17 cellular contexts compared by ENCODE assay signal in genomic region chr10:30562787-30563186, GRCh38.
DNase-seq lines count a peak whose midpoint lies in the region; ATAC-seq, FAIRE-seq and TF ChIP-seq lines count a peak whose summit lies in the region.
"Had no signal": no experiment of that assay in that cellular context is flagged by ENCODE, and none has a peak within 500 bp of the region (broad histone marks: within the 10 kb centered on the region; RNA-seq: fewer than 3 reads in every experiment).

No MANE protein-coding gene starts in this region.

- DNase-seq in natural killer cell treated with Interleukin-12 subunit alpha and Interleukin-12 subunit beta and Interleukin-15 and Interleukin-18, amount 100 ng/mL, for 72 hours (ENCODE audit: low spot score) = no peak
- DNase-seq in natural killer cell (no peak), RPMI7951 (ENCODE audit: low read depth) (peak; percentile 27), GM12878 (ENCODE audit: low read depth, low spot score) (no peak)
- DNase-seq in stimulated activated naive CD8-positive, alpha-beta T cell treated with anti-CD3 and anti-CD28 coated beads, Interleukin-15, Interleukin-2, amounts not matched to agents 100 U/mL and 50 U/mL, for 24 hours = no peak
- DNase-seq: activated CD8-positive, alpha-beta memory T cell treated with anti-CD3 and anti-CD28 coated beads, Interleukin-2, amount 50 U/mL, for 4 hours; AML-193; amniotic stem cell; caudate nucleus; H7; IMR-90; NCI-H1930; occipital lobe had no signal

- in situ Hi-C loops in GM12878 (cut with MboI) = no loop called here

- CTCF ChIA-PET in GM12878 (lab: Yijun Ruan, JAX) = interaction anchor here (0.8 to 3.7 kb wide), 2 partner anchors 19 to 29 kb away, joined by 4 to 18 read pairs; no protein-coding TSS in a partner anchor

- H3K27ac ChIP-seq in GM12878 (ENCODE audit: control insufficient read depth, insufficient read depth) = no peak overlapping the region
- H3K27ac ChIP-seq: right atrium auricular region had no signal

- no peak for TF ChIP-seq CTCF in natural killer cell (IDR thresholded peaks at IDR 0.05)
- TF ChIP-seq CTCF in GM12878 (IDR thresholded peaks at IDR 0.05 in 2 of 3, conservative IDR thresholded peaks at IDR 0.05 in 1 of 3; ENCODE audit: control insufficient read depth in 2 of 3, extremely low read depth in 1 of 3, insufficient read depth in 1 of 3, low read depth in 3 of 3, low read length in 3 of 3) = no peak

- H3K36me3 Mint-ChIP-seq in natural killer cell treated with Interleukin-12 subunit alpha and Interleukin-12 subunit beta and Interleukin-15 and Interleukin-18, amount 100 ng/mL, for 72 hours = peaks cover 4% of the 10 kb centered on the region
- no peaks in the 10 kb centered on the region for H3K36me3 Mint-ChIP-seq in natural killer cell

- no peaks in the 10 kb centered on the region for H3K36me3 ChIP-seq in GM12878 (ENCODE audit: control insufficient read depth in 2 of 2, insufficient read depth in 2 of 2, low read length in 1 of 2)
- H3K36me3 ChIP-seq: right atrium auricular region had no signal

- no TSS peak for BruUV-seq in GM12878 (replicated peaks; lab: Mats Ljungman, UMichigan)

- H3K4me2 ChIP-seq in GM12878 (ENCODE audit: control insufficient read depth, insufficient read depth) = no peak overlapping the region

- no peaks in the 10 kb centered on the region for H3K4me1 ChIP-seq in GM12878 (ENCODE audit: control insufficient read depth, insufficient read depth, low read length)
- H3K4me1 ChIP-seq: right atrium auricular region had no signal

- no peaks in the 10 kb centered on the region for H3K9me3 ChIP-seq in GM12878 (replicated peaks; ENCODE audit: control insufficient read depth, insufficient read depth, low read length)
- H3K9me3 ChIP-seq: right atrium auricular region had no signal

- H3K27me3 ChIP-seq in GM12878 (replicated peaks in 1 of 2; ENCODE audit: control insufficient read depth in 2 of 2, insufficient read depth in 2 of 2, low read length in 1 of 2) = no peaks in the 10 kb centered on the region; a peak in 1 of 4 replicates
- H3K27me3 ChIP-seq: right atrium auricular region had no signal

- no peak overlapping the region for H3K27ac Mint-ChIP-seq in natural killer cell treated with Interleukin-12 subunit alpha and Interleukin-12 subunit beta and Interleukin-15 and Interleukin-18, amount 100 ng/mL, for 72 hours
- no peak overlapping the region for H3K27ac Mint-ChIP-seq in natural killer cell

- no peak for TF ChIP-seq POLR2A in GM12878 (IDR thresholded peaks at IDR 0.05; ENCODE audit: low read depth, low read length)

- no peak for TF ChIP-seq RAD21 in GM12878 (IDR thresholded peaks at IDR 0.05; ENCODE audit: insufficient read depth, low read depth, low read length)

- SMC1A ChIA-PET in GM12878 (lab: Charles Lee; ENCODE audit: uncharacterized antibody, unreplicated experiment) = interaction anchor here (1.0 to 1.3 kb wide), 3 partner anchors 21 to 148 kb away, joined by 3 to 5 read pairs (median 3); no protein-coding TSS in a partner anchor

- H4K20me1 ChIP-seq in GM12878 (ENCODE audit: control insufficient read depth, insufficient read depth) = no peaks in the 10 kb centered on the region

- no peak for TF ChIP-seq EP300 in GM12878 (IDR thresholded peaks at IDR 0.05; ENCODE audit: borderline replicate concordance in 1 of 2, control insufficient read depth in 1 of 2, low read depth in 2 of 2, low read length in 2 of 2)

- H3K4me3 Mint-ChIP-seq in natural killer cell treated with Interleukin-12 subunit alpha and Interleukin-12 subunit beta and Interleukin-15 and Interleukin-18, amount 100 ng/mL, for 72 hours = peak overlapping the region; percentile 18
- H3K4me3 Mint-ChIP-seq in natural killer cell = no peak overlapping the region

- H3K4me3 ChIP-seq in GM12878 = no peak overlapping the region
- H3K4me3 ChIP-seq: right atrium auricular region had no signal

- no peaks in the 10 kb centered on the region for H3K9me3 Mint-ChIP-seq in natural killer cell treated with Interleukin-12 subunit alpha and Interleukin-12 subunit beta and Interleukin-15 and Interleukin-18, amount 100 ng/mL, for 72 hours
- H3K9me3 Mint-ChIP-seq in natural killer cell = no peaks in the 10 kb centered on the region

- ATAC-seq in natural killer cell treated with Interleukin-12 subunit alpha and Interleukin-12 subunit beta and Interleukin-15 and Interleukin-18, amount 100 ng/mL, for 72 hours = peak; percentile 57 to 93
- ATAC-seq in natural killer cell (no peak), GM12878 (peak; percentile 60), HG03139 (IDR thresholded peaks at IDR 0.05; ENCODE audit: unreplicated experiment) (no peak), SK-N-SH treated with all-trans-retinoic acid at 6 μM for 48 hours (no peak)
- peak; percentile 73 for ATAC-seq in stimulated activated naive CD8-positive, alpha-beta T cell treated with anti-CD3 and anti-CD28 coated beads, Interleukin-15, Interleukin-2, amounts not matched to agents 100 U/mL and 50 U/mL, for 24 hours
- ATAC-seq: Right ventricle myocardium inferior had no signal

- peaks cover 0 to 8% of the 10 kb centered on the region in 2 donors for H3K27me3 Mint-ChIP-seq in natural killer cell treated with Interleukin-12 subunit alpha and Interleukin-12 subunit beta and Interleukin-15 and Interleukin-18, amount 100 ng/mL, for 72 hours
- H3K27me3 Mint-ChIP-seq in natural killer cell (ENCODE audit: low read depth in 2 of 2) = no peaks in the 10 kb centered on the region

- RAD21 ChIA-PET in GM12878 (lab: Charles Lee; ENCODE audit: unreplicated experiment) = interaction anchor here (1.4 kb wide), 1 partner anchor 28 kb away, joined by 5 read pairs; no protein-coding TSS in a partner anchor

- peaks cover 0 to 5% of the 10 kb centered on the region in 2 donors for H3K4me1 Mint-ChIP-seq in natural killer cell treated with Interleukin-12 subunit alpha and Interleukin-12 subunit beta and Interleukin-15 and Interleukin-18, amount 100 ng/mL, for 72 hours (ENCODE audit: low read depth in 2 of 2)
- H3K4me1 Mint-ChIP-seq in natural killer cell = no peaks in the 10 kb centered on the region

- POLR2A ChIA-PET in GM12878 (lab: Charles Lee) = no interaction called here

- H2AFZ ChIP-seq in GM12878 (ENCODE audit: control insufficient read depth, low read depth, low read length) = no peak overlapping the region

- intact Hi-C loops in natural killer cell (cut with micrococcal nuclease) (no loop called here), GM12878 (cut with micrococcal nuclease; ENCODE audit: unreplicated experiment) (no loop called here)

- H3K79me2 ChIP-seq in GM12878 (ENCODE audit: control insufficient read depth, insufficient read depth, low read length) = no peaks in the 10 kb centered on the region

- WGBS in GM12878 (ENCODE audit: insufficient coverage, insufficient replicate concordance, low lambda C conversion rate, missing lambda C conversion rate) = 30% methylated on average over 5 of the region's 5 CpGs

- no peak for FAIRE-seq in GM12878 (lab: Jason Lieb, UNC)

- no peak overlapping the region for H3K9ac ChIP-seq in GM12878 (ENCODE audit: control insufficient read depth, insufficient read depth, low read length)

TF ChIP-seq in GM12878, 131 proteins besides CTCF, POLR2A, EP300 and RAD21:
- TF ChIP-seq MYB (IDR thresholded peaks at IDR 0.05; ENCODE audit: borderline replicate concordance, low read depth, low read length) (no peak), RUNX3 (IDR thresholded peaks at IDR 0.05; ENCODE audit: low read length) (peak; percentile 83), JUNB (IDR thresholded peaks at IDR 0.05) (peak; percentile 67), TCF7 (IDR thresholded peaks at IDR 0.05; ENCODE audit: borderline replicate concordance) (peak; percentile 51; the same call in 1 of the 2 replicates), NFIC (IDR thresholded peaks at IDR 0.05; ENCODE audit: low read depth, low read length) (peak; percentile 17; the same call in 1 of the 2 replicates)

TF ChIP-seq in SK-N-SH treated with all-trans-retinoic acid at 6 μM for 48 hours, 23 proteins besides CTCF, POLR2A, EP300 and RAD21 (continues in another document):
- no peak for TF ChIP-seq SNAI2 (CRISPR knock-in tag; IDR thresholded peaks at IDR 0.05)
- TF ChIP-seq RARB (CRISPR knock-in tag; IDR thresholded peaks at IDR 0.05) = no peak
- TF ChIP-seq OSR1 (CRISPR knock-in tag; IDR thresholded peaks at IDR 0.05) = no peak
- no peak for TF ChIP-seq ZNF70 (CRISPR knock-in tag; IDR thresholded peaks at IDR 0.05)
- TF ChIP-seq CSDC2 (CRISPR knock-in tag; IDR thresholded peaks at IDR 0.05) = no peak
- no peak for TF ChIP-seq ESRRG (CRISPR knock-in tag; IDR thresholded peaks at IDR 0.05)
- TF ChIP-seq CREB5 (CRISPR knock-in tag; IDR thresholded peaks at IDR 0.05; ENCODE audit: low read depth) = no peak
- TF ChIP-seq CSRNP3 (CRISPR knock-in tag; IDR thresholded peaks at IDR 0.05) = no peak

Comparison
In these comparisons a context has a peak if more than half of its experiments do, and no peak if none do; other contexts are left out.
1. ATAC-seq: peak in natural killer cell treated with Interleukin-12 subunit alpha and Interleukin-12 subunit beta and Interleukin-15 and Interleukin-18, amount 100 ng/mL, for 72 hours (2 of 2), GM12878 (single experiment) and stimulated activated naive CD8-positive, alpha-beta T cell treated with anti-CD3 and anti-CD28 coated beads, Interleukin-15, Interleukin-2, amounts not matched to agents 100 U/mL and 50 U/mL, for 24 hours (single experiment); none in natural killer cell (0 of 3), HG03139 (single experiment) and SK-N-SH treated with all-trans-retinoic acid at 6 μM for 48 hours (single experiment).